In the genomic region with DNA sequence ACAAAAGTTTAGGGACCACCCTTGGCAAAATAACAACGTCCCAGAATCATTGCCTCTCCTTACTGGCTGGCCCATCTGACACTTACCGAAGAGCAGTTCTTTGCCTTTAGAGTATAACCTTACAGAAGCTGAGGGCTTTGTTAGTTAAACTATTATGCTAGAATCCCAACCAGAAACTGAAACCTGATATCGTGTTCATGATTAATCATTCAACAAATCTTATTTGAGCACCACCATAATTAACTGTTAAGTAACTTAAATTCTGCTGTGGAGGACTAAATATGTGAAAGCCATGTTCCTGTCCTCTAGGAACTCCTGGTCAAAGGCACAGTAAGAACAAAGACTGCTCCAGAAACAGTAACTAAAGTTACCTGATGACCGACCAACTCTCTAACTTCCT, we compare ENCODE assay signal across 21 cellular contexts.
"Had no signal": no experiment of that assay in that cellular context is flagged by ENCODE, and none has a peak within 500 bp of the region (broad histone marks: within the 10 kb centered on the region; RNA-seq: fewer than 3 reads in every experiment).

No MANE protein-coding gene starts in this region.

- H3K4me3 ChIP-seq: dorsolateral prefrontal cortex, heart left ventricle, prostate gland, spleen, testis, tibial nerve, upper lobe of right lung, vagina had no signal

- FAIRE-seq: endometrium, frontal cortex had no signal

- DNase-seq: dorsolateral prefrontal cortex; effector CD8-positive, alpha-beta T cell; heart left ventricle; hippocampal formation; left colon; mammary epithelial cell; naive thymus-derived CD4-positive, alpha-beta T cell; nephron progenitor cell; retina; spleen; stimulated activated CD4-positive, alpha-beta T cell treated with anti-CD3 and anti-CD28 coated beads, Interleukin-2, amount 100 ng/mL, for 24 hours; stimulated activated CD4-positive, alpha-beta T cell treated with anti-CD3 and anti-CD28 coated beads, Interleukin-4, amount 100 ng/mL, for 4 hours; stimulated activated naive B cell treated with anti-CD40 and anti-IgM and Interleukin-4, amounts not matched to agents 10 μg/mL and 1 μg/mL and 100 μg/mL, for 72 hours; stimulated activated naive CD8-positive, alpha-beta T cell treated with anti-CD3 and anti-CD28 coated beads, Interleukin-15, amount 100 ng/mL, for 72 hours; testis; upper lobe of right lung had no signal

- H3K27me3 ChIP-seq: dorsolateral prefrontal cortex, heart left ventricle, spleen, testis, tibial nerve, upper lobe of right lung, vagina had no signal

- H3K36me3 ChIP-seq: heart left ventricle, prostate gland, spleen, tibial nerve, upper lobe of right lung, vagina had no signal
